Comparison of ENCODE assay signal across 8 cellular contexts in genomic region chr17:30104575-30105339, GRCh38. TPM values are rescaled to one million over a fixed set of nuclear protein-coding genes. Genes with fewer than 3 reads are reported as not detected.
A peak's percentile ranks its signal among the peaks of the same experiment; 100 is the strongest.
DNase-seq lines count a peak whose midpoint lies in the region; ATAC-seq, FAIRE-seq and TF ChIP-seq lines count a peak whose summit lies in the region.

No MANE protein-coding gene starts in this region.

- POLR2A ChIA-PET in activated naive CD8-positive, alpha-beta T cell treated with anti-CD3 and anti-CD28 coated beads, Interleukin-2, amount 10 ng/mL, durations not matched to agents 7 days and 5 days (lab: Charles Lee) = interaction anchor here (0.6 to 1.6 kb wide), 7 partner anchors 8 to 726 kb away, joined by 3 to 10 read pairs (median 3); partner anchors contain the start of gene NSRP1

- no peak overlapping the region for H3K27ac Mint-ChIP-seq in activated naive CD8-positive, alpha-beta T cell treated with anti-CD3 and anti-CD28 coated beads, Interleukin-2, amount 10 ng/mL, durations not matched to agents 7 days and 5 days

- peaks cover 4% of the 10 kb centered on the region for H3K4me1 Mint-ChIP-seq in activated naive CD8-positive, alpha-beta T cell treated with anti-CD3 and anti-CD28 coated beads, Interleukin-2, amount 10 ng/mL, durations not matched to agents 7 days and 5 days

- no peaks in the 10 kb centered on the region for H3K9me3 ChIP-seq in pancreas
- H3K9me3 ChIP-seq in tibial artery = no peaks in the 10 kb centered on the region

- peaks cover 23% of the 10 kb centered on the region for H3K27me3 Mint-ChIP-seq in activated naive CD8-positive, alpha-beta T cell treated with anti-CD3 and anti-CD28 coated beads, Interleukin-2, amount 10 ng/mL, durations not matched to agents 7 days and 5 days

- H3K4me1 ChIP-seq in pancreas (peaks cover 0 to 4% (median 0%) of the 10 kb centered on the region in 3 donors), tibial artery (peaks cover 0 to 3% (median 1%) of the 10 kb centered on the region in 4 donors)

- H3K4me3 Mint-ChIP-seq in activated naive CD8-positive, alpha-beta T cell treated with anti-CD3 and anti-CD28 coated beads, Interleukin-2, amount 10 ng/mL, durations not matched to agents 7 days and 5 days = peak overlapping the region; percentile 79

- H3K4me3 ChIP-seq in AG09309 (ENCODE audit: control insufficient read depth, low read depth, low read length) (peak overlapping the region; percentile 43), pancreas (peak overlapping the region in 2 of 4 donors; percentile 12 to 43), tibial artery (peak overlapping the region; percentile 27 to 46)

- peak; percentile 89 for TF ChIP-seq CTCF in AG09309 (IDR thresholded peaks at IDR 0.05; ENCODE audit: control insufficient read depth, insufficient read depth, low read depth, low read length, missing control alignments)
- peak; percentile 78 to 93 (median 82) for TF ChIP-seq CTCF in pancreas (IDR thresholded peaks at IDR 0.05)
- TF ChIP-seq CTCF in tibial artery (IDR thresholded peaks at IDR 0.05) = peak; percentile 74 to 87

- intact Hi-C loops in cardiac septum (cut with DNase I) = loop anchor here (2.0 kb wide), 1 partner anchor 174 kb away; no protein-coding TSS in a partner anchor
- intact Hi-C loops in pancreas (cut with DNase I) = no loop called here
- intact Hi-C loops in tibial artery (cut with DNase I; ENCODE audit: low total_unique reads) = loop anchor here (10.0 kb wide), 1 partner anchor 150 kb away; no protein-coding TSS in a partner anchor

- no peaks in the 10 kb centered on the region for H3K9me3 Mint-ChIP-seq in activated naive CD8-positive, alpha-beta T cell treated with anti-CD3 and anti-CD28 coated beads, Interleukin-2, amount 10 ng/mL, durations not matched to agents 7 days and 5 days

- DNase-seq in AG09309 (ENCODE audit: low read depth) (peak; percentile 53), NCI-H1092 treated with DMSO at 0.1 percent for 48 hours (lab: John Stamatoyannopoulos, UW) (peak; percentile 91), SKM-1 treated with dmso at 0.1 percent for 144 hours (lab: John Stamatoyannopoulos, UW; ENCODE audit: unreplicated experiment) (peak; percentile 100), cardiac septum (ENCODE audit: low spot score) (peak; percentile 82), pancreas (peak; percentile 53 to 77 (median 72)), tibial artery (peak; percentile 78 to 81)
- DNase-seq in activated naive CD8-positive, alpha-beta T cell treated with anti-CD3 and anti-CD28 coated beads, Interleukin-2, amount 10 ng/mL, durations not matched to agents 7 days and 5 days = peak; percentile 60

- H3K36me3 Mint-ChIP-seq in activated naive CD8-positive, alpha-beta T cell treated with anti-CD3 and anti-CD28 coated beads, Interleukin-2, amount 10 ng/mL, durations not matched to agents 7 days and 5 days = no peaks in the 10 kb centered on the region

- no peaks in the 10 kb centered on the region for H3K36me3 ChIP-seq in pancreas
- H3K36me3 ChIP-seq in tibial artery = no peaks in the 10 kb centered on the region

- FAIRE-seq in pancreas (lab: Jason Lieb, UNC) = peak; percentile 82

- ATAC-seq in GM19324 (IDR thresholded peaks at IDR 0.05; ENCODE audit: low FRiP score, unreplicated experiment) (peak; percentile 73), pancreas (peak; percentile 94 to 100 (median 99))
- peak; percentile 91 for ATAC-seq in activated naive CD8-positive, alpha-beta T cell treated with anti-CD3 and anti-CD28 coated beads, Interleukin-2, amount 10 ng/mL, durations not matched to agents 7 days and 5 days (ENCODE audit: low read depth)

- 21 to 23% methylated on average over 29 of the region's 29 CpGs for WGBS in pancreas, 2 donors

- H3K27me3 ChIP-seq in pancreas (no peaks in the 10 kb centered on the region), tibial artery (no peaks in the 10 kb centered on the region)

- H3K27ac ChIP-seq in pancreas (peak overlapping the region in 3 of 4 donors; percentile 12 to 32 (median 24)), tibial artery (no peak overlapping the region)

RNA-seq across cellular contexts. Expression of gene NSRP1, which starts 11.9 kb away (rescaled TPM):
- 10 to 100 TPM; 26.4 to 27.1 TPM for total RNA-seq in activated naive CD8-positive, alpha-beta T cell treated with anti-CD3 and anti-CD28 coated beads, Interleukin-2, amount 10 ng/mL, durations not matched to agents 7 days and 5 days
- total RNA-seq in cardiac septum (35.7 TPM), pancreas (10 to 100 TPM; 13.8 to 18.2 (median 15.0) TPM)
- polyA plus RNA-seq in pancreas = 10 to 100 TPM; 15.4 to 24.2 TPM

Comparison
In these comparisons a context has a peak if more than half of its experiments do, and no peak if none do; other contexts are left out.
1. H3K27ac ChIP-seq: peak in pancreas (3 of 4); none in tibial artery (0 of 2).
2. intact Hi-C loops: an anchor here in cardiac septum (2.0 kb wide) and tibial artery (10.0 kb wide); none called in pancreas.
3. Peak in every context shown above with its lines, with median percentiles within 50 percentile points of each other: DNase-seq, CTCF ChIP-seq and ATAC-seq.